ENCODE assay signal across 8 cellular contexts in genomic region chr5:114360816-114361723, GRCh38. TPM values are rescaled to one million over a fixed set of nuclear protein-coding genes. Genes with fewer than 3 reads are reported as not detected.
DNase-seq lines count a peak whose midpoint lies in the region; ATAC-seq and TF ChIP-seq lines count a peak whose summit lies in the region.

No MANE protein-coding gene starts in this region.

- peak; percentile 7 for ATAC-seq in HG03025 (IDR thresholded peaks at IDR 0.05; ENCODE audit: low FRiP score, unreplicated experiment)

- no peak overlapping the region for H3K14ac ChIP-seq in trophoblast cell (ENCODE audit: low read length)

- no peak overlapping the region for H2BK12ac ChIP-seq in trophoblast cell (ENCODE audit: low read length)

- peak overlapping the region; percentile 46 for H4K8ac ChIP-seq in trophoblast cell (ENCODE audit: low read depth, low read length)

- peak overlapping the region; percentile 100 for H3K4me2 ChIP-seq in trophoblast cell (ENCODE audit: low read length)

- H3K18ac ChIP-seq in trophoblast cell (ENCODE audit: low read length) = peak overlapping the region; percentile 18

- H3K36me3 Mint-ChIP-seq in glutamatergic neuron (ENCODE audit: unreplicated experiment) = no peaks in the 10 kb centered on the region

- no peak overlapping the region for H2BK5ac ChIP-seq in trophoblast cell (ENCODE audit: low read depth, low read length, poor library complexity)

- H3K4me1 ChIP-seq in trophoblast cell (ENCODE audit: control insufficient read depth in 1 of 2, insufficient read depth in 2 of 2, low read length in 2 of 2) = peaks cover 8 to 11% of the 10 kb centered on the region in 2 experiments

- H3K9me3 ChIP-seq in trophoblast cell (ENCODE audit: insufficient read depth, low read depth, low read length) = no peaks in the 10 kb centered on the region

- peaks cover 8% of the 10 kb centered on the region for H3K4me1 Mint-ChIP-seq in glutamatergic neuron (ENCODE audit: low read depth, unreplicated experiment)

- peaks cover 22% of the 10 kb centered on the region for H3K9me3 Mint-ChIP-seq in glutamatergic neuron (ENCODE audit: unreplicated experiment)

- no peak overlapping the region for H3K4ac ChIP-seq in trophoblast cell (ENCODE audit: low read depth, low read length)

- peak overlapping the region; percentile 22 for H4K12ac ChIP-seq in trophoblast cell (ENCODE audit: low read depth, low read length)

- no peak overlapping the region for H2AK5ac ChIP-seq in trophoblast cell (ENCODE audit: low read length)

- H3K23ac ChIP-seq in trophoblast cell (ENCODE audit: low read length) = no peak overlapping the region

- peaks cover 2% of the 10 kb centered on the region for H3K79me1 ChIP-seq in trophoblast cell (ENCODE audit: low read length)

- peak; percentile 32 for TF ChIP-seq CTCF in glutamatergic neuron (IDR thresholded peaks at IDR 0.05; ENCODE audit: partially characterized antibody, unreplicated experiment)

- peaks cover 15% of the 10 kb centered on the region for H3K27me3 ChIP-seq in trophoblast cell (ENCODE audit: insufficient read depth, low read length)

- peak overlapping the region; percentile 99 for H3K4me3 Mint-ChIP-seq in glutamatergic neuron (ENCODE audit: unreplicated experiment)

- H3K79me2 ChIP-seq in trophoblast cell (ENCODE audit: control insufficient read depth, insufficient read depth, low read length, poor library complexity) = no peaks in the 10 kb centered on the region

- no CpG with 5 or more reads among the region's 78 CpGs for WGBS in trophoblast cell (ENCODE audit: extremely low coverage, insufficient coverage, insufficient read length)

- no peaks in the 10 kb centered on the region for H3K36me3 ChIP-seq in trophoblast cell (ENCODE audit: control insufficient read depth in 1 of 2, insufficient read depth in 2 of 2, low read length in 2 of 2)

- peak overlapping the region; percentile 85 for H3K27ac Mint-ChIP-seq in glutamatergic neuron (ENCODE audit: unreplicated experiment)

- H4K91ac ChIP-seq in trophoblast cell (ENCODE audit: low read depth, low read length) = no peak overlapping the region

- H3K27ac ChIP-seq in trophoblast cell (ENCODE audit: low read depth, low read length) = no peak overlapping the region

- H3K27me3 Mint-ChIP-seq in glutamatergic neuron (ENCODE audit: unreplicated experiment) = peaks cover 25% of the 10 kb centered on the region

- peak overlapping the region; percentile 80 for H2AFZ ChIP-seq in trophoblast cell (ENCODE audit: insufficient read depth, low read length, poor library complexity)

- peak overlapping the region; percentile 85 for H3K4me3 ChIP-seq in trophoblast cell (ENCODE audit: low read depth, low read length)

- DNase-seq in NCI-H2171 treated with DMSO at 0.1 percent for 48 hours (lab: John Stamatoyannopoulos, UW) (peak; percentile 7), NCI-H2171 (lab: John Stamatoyannopoulos, UW) (no peak), SK-N-DZ (ENCODE audit: low spot score) (peak; percentile 88), glutamatergic neuron (peak; percentile 90), trophoblast cell (no peak), HK-2 (ENCODE audit: unreplicated experiment) (no peak)
- DNase-seq in stimulated activated CD4-positive, alpha-beta T cell treated with anti-CD3 and anti-CD28 coated beads, Interleukin-4, amount 100 ng/mL, for 4 hours = no peak

- H3K9ac ChIP-seq in trophoblast cell (ENCODE audit: low read length) = peak overlapping the region; percentile 80

- no peak overlapping the region for H2BK120ac ChIP-seq in trophoblast cell (ENCODE audit: insufficient read depth, low read length, poor library complexity)

RNA-seq across cellular contexts. Expression of gene KCNN2, which starts 0.8 kb away (rescaled TPM):
- polyA plus RNA-seq in SK-N-DZ (2014; cell fraction: cytosol; rRNA removed) = 7.4 and 7.5 TPM in 2 replicates
- 8.3 and 8.8 TPM in 2 replicates for polyA plus RNA-seq in SK-N-DZ (2014; cell fraction: nucleus; rRNA removed)
- 2.3 TPM for total RNA-seq in glutamatergic neuron (ENCODE audit: unreplicated experiment)
- 0.99 and 1.0 TPM in 2 replicates for polyA plus RNA-seq in trophoblast cell (2013)

Comparison
In these comparisons a context has a peak if more than half of its experiments do, and no peak if none do; other contexts are left out.
1. DNase-seq: peak in NCI-H2171 treated with DMSO at 0.1 percent for 48 hours (single experiment), SK-N-DZ (single experiment) and glutamatergic neuron (single experiment); none in NCI-H2171 (single experiment), trophoblast cell (0 of 2), HK-2 (single experiment) and stimulated activated CD4-positive, alpha-beta T cell treated with anti-CD3 and anti-CD28 coated beads, Interleukin-4, amount 100 ng/mL, for 4 hours (0 of 2).